27 cellular contexts compared by ENCODE assay signal in the genomic region with DNA sequence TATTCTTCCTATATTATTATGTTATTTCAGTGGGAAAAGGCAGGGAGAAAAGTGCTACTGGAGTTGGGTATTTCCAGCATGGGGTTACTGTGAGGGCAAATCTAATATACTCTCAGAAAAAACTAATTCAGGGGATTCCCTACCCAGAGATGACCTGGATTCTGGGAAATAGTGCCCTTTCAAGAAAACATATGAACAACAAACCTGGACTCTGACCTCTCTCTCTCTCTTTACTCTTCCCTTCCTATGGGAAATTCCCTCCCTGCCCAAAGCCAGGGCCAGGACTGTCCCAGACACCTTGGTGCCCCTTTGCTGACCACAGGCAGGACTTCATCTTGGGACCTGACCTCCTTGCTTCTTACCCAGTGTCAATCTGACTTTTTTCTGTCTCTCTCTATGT. TPM values are rescaled to one million over a fixed set of nuclear protein-coding genes. Genes with fewer than 3 reads are reported as not detected.
"Had no signal": no experiment of that assay in that cellular context is flagged by ENCODE, and none has a peak within 500 bp of the region (broad histone marks: within the 10 kb centered on the region; RNA-seq: fewer than 3 reads in every experiment).

No MANE protein-coding gene starts in this region.

- H3K9me3 ChIP-seq: heart right ventricle, thyroid gland had no signal

- H3K4me3 Mint-ChIP-seq: activated B cell treated with CpG ODN at 0.5 μM for 24 hours; activated CD4-positive, alpha-beta T cell treated with anti-CD3 and anti-CD28 coated beads for 36 hours; activated naive CD4-positive, alpha-beta T cell treated with anti-CD3 and anti-CD28 coated beads, Interleukin-2, amount 50 U/mL, for 24 hours; activated T-cell treated with anti-CD3 and anti-CD28 coated beads, Interleukin-2, amount 50 U/mL, for 72 hours; mesothelial cell of epicardium; natural killer cell; T-helper 17 cell had no signal

- ATAC-seq: activated CD4-positive, alpha-beta T cell treated with anti-CD3 and anti-CD28 coated beads for 36 hours; activated T-cell treated with anti-CD3 and anti-CD28 coated beads, Interleukin-2, amount 50 U/mL, for 72 hours; heart right ventricle; left lobe of liver; natural killer cell; T-helper 17 cell had no signal

- FAIRE-seq: astrocyte, bronchial epithelial cell, kidney had no signal

- H3K4me3 ChIP-seq: coronary artery, heart right ventricle, lung, thyroid gland had no signal

- H3K36me3 ChIP-seq: heart right ventricle, thyroid gland had no signal

- H3K27ac Mint-ChIP-seq: activated B cell treated with CpG ODN at 0.5 μM for 24 hours; activated CD4-positive, alpha-beta T cell treated with anti-CD3 and anti-CD28 coated beads for 36 hours; activated naive CD4-positive, alpha-beta T cell treated with anti-CD3 and anti-CD28 coated beads, Interleukin-2, amount 50 U/mL, for 24 hours; activated T-cell treated with anti-CD3 and anti-CD28 coated beads, Interleukin-2, amount 50 U/mL, for 72 hours; mesothelial cell of epicardium; natural killer cell; T-helper 17 cell had no signal

- H3K27ac ChIP-seq: coronary artery, epithelial cell of prostate, heart right ventricle, thyroid gland had no signal

- H3K4me1 Mint-ChIP-seq: mesothelial cell of epicardium, natural killer cell had no signal

- H3K9me3 Mint-ChIP-seq: activated B cell treated with CpG ODN at 0.5 μM for 24 hours; activated naive CD4-positive, alpha-beta T cell treated with anti-CD3 and anti-CD28 coated beads, Interleukin-2, amount 50 U/mL, for 24 hours; activated T-cell treated with anti-CD3 and anti-CD28 coated beads, Interleukin-2, amount 50 U/mL, for 72 hours; mesothelial cell of epicardium; natural killer cell had no signal

- DNase-seq: activated B cell treated with CpG ODN at 0.5 μM for 24 hours; activated CD4-positive, alpha-beta T cell treated with anti-CD3 and anti-CD28 coated beads for 36 hours; activated CD4-positive, alpha-beta T cell treated with anti-CD3 and anti-CD28 coated beads, Interleukin-2, amount 50 U/mL, for 48 hours; activated effector memory CD4-positive, alpha-beta T cell treated with anti-CD3 and anti-CD28 coated beads, Interleukin-2, amount 50 U/mL, for 16 hours; activated T-cell treated with anti-CD3 and anti-CD28 coated beads, Interleukin-2, amount 50 U/mL, for 72 hours; heart right ventricle; kidney; natural killer cell; retina; stimulated activated CD4-positive, alpha-beta T cell treated with anti-CD3 and anti-CD28 coated beads, Interleukin-2, amount 100 ng/mL, for 48 hours; stimulated activated naive CD4-positive, alpha-beta T cell; substantia nigra; SW 1271; T-helper 17 cell; thyroid gland had no signal

- H3K4me1 ChIP-seq: thyroid gland had no signal

- H3K36me3 Mint-ChIP-seq: activated naive CD4-positive, alpha-beta T cell treated with anti-CD3 and anti-CD28 coated beads, Interleukin-2, amount 50 U/mL, for 24 hours; mesothelial cell of epicardium had no signal

RNA-seq across cellular contexts. Expression of gene UBD, which starts 1.6 kb away (rescaled TPM):
- total RNA-seq: activated B cell treated with CpG ODN at 0.5 μM for 24 hours, bronchial epithelial cell, fibroblast of villous mesenchyme, natural killer cell, osteoblast, T-helper 17 cell had no signal

RNA-seq across cellular contexts. Expression of gene OR2H2, which starts 23.8 kb away (rescaled TPM):
- total RNA-seq: activated B cell treated with CpG ODN at 0.5 μM for 24 hours; activated CD4-positive, alpha-beta T cell treated with anti-CD3 and anti-CD28 coated beads for 36 hours; activated T-cell treated with anti-CD3 and anti-CD28 coated beads, Interleukin-2, amount 50 U/mL, for 72 hours; astrocyte; bronchial epithelial cell; fibroblast of villous mesenchyme; heart right ventricle; kidney; left lobe of liver; lung; mesothelial cell of epicardium; natural killer cell; osteoblast; posterior vena cava; T-helper 17 cell; thyroid gland; urinary bladder had no signal
- polyA plus RNA-seq: heart right ventricle, lung, urinary bladder had no signal
